17 cellular contexts compared by ENCODE assay signal in genomic region chr4:114582625-114583024, GRCh38. TPM values are rescaled to one million over a fixed set of nuclear protein-coding genes. Genes with fewer than 3 reads are reported as not detected.
A peak's percentile ranks its signal among the peaks of the same experiment; 100 is the strongest.
DNase-seq lines count a peak whose midpoint lies in the region; ATAC-seq, FAIRE-seq and TF ChIP-seq lines count a peak whose summit lies in the region.
"Had no signal": no experiment of that assay in that cellular context is flagged by ENCODE, and none has a peak within 500 bp of the region (broad histone marks: within the 10 kb centered on the region; RNA-seq: fewer than 3 reads in every experiment).

No MANE protein-coding gene starts in this region.

- TF ChIP-seq POLR2A in adrenal gland (IDR thresholded peaks at IDR 0.05), result no peak

- 56 to 82% (median 78%) methylated on average over 1 of the region's 1 CpG for WGBS in adrenal gland, 4 donors

- H3K27me3 ChIP-seq in brain microvascular endothelial cell (replicated peaks) (no peaks in the 10 kb centered on the region), adrenal gland (no peaks in the 10 kb centered on the region)
- H3K27me3 ChIP-seq: BLaER1 had no signal

- no peak for ATAC-seq in GM18498 (IDR thresholded peaks at IDR 0.05; ENCODE audit: unreplicated experiment)

- H3K4me3 Mint-ChIP-seq in mesothelial cell of epicardium (no peak overlapping the region), progenitor cell of endocrine pancreas (ENCODE audit: low read depth) (no peak overlapping the region)
- H3K4me3 Mint-ChIP-seq: CD4-positive, CD25-positive, alpha-beta regulatory T cell had no signal

- intact Hi-C loops in adrenal gland (cut with DNase I), result no loop called here

- H3K27ac Mint-ChIP-seq in mesothelial cell of epicardium, result no peak overlapping the region
- H3K27ac Mint-ChIP-seq in progenitor cell of endocrine pancreas, result no peak overlapping the region

- H3K36me3 ChIP-seq in brain microvascular endothelial cell (replicated peaks) (no peaks in the 10 kb centered on the region), adrenal gland (replicated peaks in 1 of 2) (no peaks in the 10 kb centered on the region)
- H3K36me3 ChIP-seq: BLaER1, HAP-1 had no signal

- H3K4me1 ChIP-seq in adrenal gland (replicated peaks in 1 of 2), result no peaks in the 10 kb centered on the region
- H3K4me1 ChIP-seq: BLaER1 had no signal

- H3K9me3 ChIP-seq in adrenal gland (replicated peaks in 1 of 3), result no peaks in the 10 kb centered on the region

- H3K27me3 Mint-ChIP-seq in mesothelial cell of epicardium (ENCODE audit: low read depth) (no peaks in the 10 kb centered on the region), progenitor cell of endocrine pancreas (no peaks in the 10 kb centered on the region)
- H3K27me3 Mint-ChIP-seq: CD4-positive, CD25-positive, alpha-beta regulatory T cell had no signal

- peak; percentile 9 for TF ChIP-seq CTCF in brain microvascular endothelial cell (IDR thresholded peaks at IDR 0.05; ENCODE audit: low read depth, low read length, missing control alignments)
- peak; percentile 18 for TF ChIP-seq CTCF in mesothelial cell of epicardium (IDR thresholded peaks at IDR 0.05; ENCODE audit: unreplicated experiment)
- peak; percentile 26 for TF ChIP-seq CTCF in progenitor cell of endocrine pancreas (IDR thresholded peaks at IDR 0.05; ENCODE audit: unreplicated experiment)
- TF ChIP-seq CTCF in adrenal gland (IDR thresholded peaks at IDR 0.05), result no peak

- DNase-seq in GM18507 (ENCODE audit: extremely low spot score, insufficient read length, low read depth), result no peak
- DNase-seq in brain microvascular endothelial cell, result no peak
- no peak for DNase-seq in mesothelial cell of epicardium (ENCODE audit: low spot score in 2 of 2, unreplicated experiment in 2 of 2)
- DNase-seq in progenitor cell of endocrine pancreas (ENCODE audit: low spot score, unreplicated experiment), result no peak
- no peak for DNase-seq in amygdala (lab: John Stamatoyannopoulos, UW)
- DNase-seq in T-helper 9 cell, result no peak
- DNase-seq in adrenal gland, result no peak
- DNase-seq: CD4-positive, CD25-positive, alpha-beta regulatory T cell; DMS53; GF-D8; IMR-90 had no signal

- H3K4me3 ChIP-seq in brain microvascular endothelial cell (ENCODE audit: low read depth, low read length) (no peak overlapping the region), adrenal gland (no peak overlapping the region)
- H3K4me3 ChIP-seq: BLaER1, HAP-1 had no signal

- H3K27ac ChIP-seq in brain microvascular endothelial cell, result no peak overlapping the region
- no peak overlapping the region for H3K27ac ChIP-seq in adrenal gland
- H3K27ac ChIP-seq: 22Rv1, BLaER1, HL-60 had no signal

- H3K36me3 Mint-ChIP-seq in mesothelial cell of epicardium (no peaks in the 10 kb centered on the region), progenitor cell of endocrine pancreas (ENCODE audit: insufficient read depth) (peaks cover 4% of the 10 kb centered on the region)
- H3K36me3 Mint-ChIP-seq: CD4-positive, CD25-positive, alpha-beta regulatory T cell had no signal

- H3K4me1 Mint-ChIP-seq in mesothelial cell of epicardium (no peaks in the 10 kb centered on the region), progenitor cell of endocrine pancreas (ENCODE audit: low read depth) (peaks cover 3% of the 10 kb centered on the region)
- H3K4me1 Mint-ChIP-seq: CD4-positive, CD25-positive, alpha-beta regulatory T cell had no signal

- FAIRE-seq in GM18507 (lab: Jason Lieb, UNC), result peak; percentile 18
- FAIRE-seq: H1 had no signal

- in situ Hi-C loops in brain microvascular endothelial cell (cut with HindIII; ENCODE audit: low pct_ligation_motif_present, low sequenced_read_pairs), result no loop called here

- H3K9me3 Mint-ChIP-seq in mesothelial cell of epicardium (peaks cover 24% of the 10 kb centered on the region), progenitor cell of endocrine pancreas (ENCODE audit: low read depth) (peaks cover 23% of the 10 kb centered on the region)

RNA-seq across cellular contexts. Expression of gene UGT8, which starts 16.0 kb away (rescaled TPM):
- total RNA-seq in mesothelial cell of epicardium, result 0.87 to 1.6 TPM (median 1.4 TPM) in 3 replicates
- 4.5 and 7.5 TPM in 2 replicates for total RNA-seq in progenitor cell of endocrine pancreas
- total RNA-seq in adrenal gland, result under 1 TPM in 4 of 8 donors, not detected in 4; 0.08 to 0.78 (median 0.40) TPM
- under 1 TPM in 2 of 3 donors, not detected in 1; 0.24 to 0.44 TPM for polyA plus RNA-seq in adrenal gland
- total RNA-seq: CD4-positive, CD25-positive, alpha-beta regulatory T cell; IMR-90 had no signal
- polyA plus RNA-seq: CD4-positive, CD25-positive, alpha-beta regulatory T cell; IMR-90 had no signal

Comparison
In these comparisons a context has a peak if more than half of its experiments do, and no peak if none do; other contexts are left out.
1. CTCF ChIP-seq: peak in brain microvascular endothelial cell (single experiment), mesothelial cell of epicardium (single experiment) and progenitor cell of endocrine pancreas (single experiment); none in adrenal gland (0 of 6).